In genomic region chr7:73737491-73738219, GRCh38 we compare ENCODE assay signal across 8 cellular contexts. TPM values are rescaled to one million over a fixed set of nuclear protein-coding genes. Genes with fewer than 3 reads are reported as not detected.
DNase-seq lines count a peak whose midpoint lies in the region; ATAC-seq, FAIRE-seq and TF ChIP-seq lines count a peak whose summit lies in the region.

No MANE protein-coding gene starts in this region.

- no peak for TF ChIP-seq POLR2A in adrenal gland (IDR thresholded peaks at IDR 0.05)
- no peak for TF ChIP-seq POLR2A in HepG2 (IDR thresholded peaks at IDR 0.05; ENCODE audit: insufficient read depth in 1 of 2, low read depth in 2 of 2, low read length in 2 of 2)

- peaks cover 0 to 7% of the 10 kb centered on the region in 2 donors for H3K36me3 ChIP-seq in adrenal gland (replicated peaks in 1 of 2)
- H3K36me3 ChIP-seq in HepG2 (replicated peaks in 1 of 2; ENCODE audit: control insufficient read depth in 1 of 2, insufficient read depth in 2 of 2, low read length in 2 of 2): peaks cover 0 to 9% of the 10 kb centered on the region in 2 experiments; a peak in 1 of 5 replicates
- peaks cover 11% of the 10 kb centered on the region for H3K36me3 ChIP-seq in thymus (ENCODE audit: control insufficient read depth, insufficient read depth)

- no peaks in the 10 kb centered on the region for H3K36me3 Mint-ChIP-seq in activated T-cell treated with anti-CD3 and anti-CD28 coated beads, Interleukin-2, amount 50 U/mL, for 4 hours (ENCODE audit: insufficient read depth)

- no TSS peak for BruUV-seq in HepG2 (replicated peaks; lab: Mats Ljungman, UMichigan)

- intact Hi-C loops in adrenal gland (cut with DNase I): no loop called here
- intact Hi-C loops in HepG2 (cut with micrococcal nuclease; ENCODE audit: unreplicated experiment): no loop called here

- H3K4me2 ChIP-seq in HepG2 (ENCODE audit: low read depth, low read length): peak overlapping the region; percentile 91

- DNase-seq in activated T-cell treated with anti-CD3 and anti-CD28 coated beads, Interleukin-2, amount 50 U/mL, for 4 hours: no peak
- DNase-seq in activated T-cell treated with anti-CD3 and anti-CD28 coated beads for 4 hours (no peak), adrenal gland (peak in 1 of 7 donors; percentile 18), HepG2 (ENCODE audit: low spot score) (no peak)

- no peak for TF ChIP-seq RAD21 in HepG2 (CRISPR knock-in tag; IDR thresholded peaks at IDR 0.05)

- H3K9me3 ChIP-seq in adrenal gland (replicated peaks in 1 of 3) (no peaks in the 10 kb centered on the region), HepG2 (ENCODE audit: low read length) (no peaks in the 10 kb centered on the region), thymus (ENCODE audit: control insufficient read depth) (no peaks in the 10 kb centered on the region)

- H3K4me3 ChIP-seq in adrenal gland: peak overlapping the region in 3 of 4 donors; percentile 63 to 78 (median 75)
- peak overlapping the region; percentile 77 to 97 (median 92); a peak in 5 of 6 replicates for H3K4me3 ChIP-seq in HepG2 (replicated peaks in 1 of 3; ENCODE audit: insufficient read depth in 1 of 3, low read depth in 2 of 3, low read length in 3 of 3)
- H3K4me3 ChIP-seq in thymus (ENCODE audit: low read length): peak overlapping the region; percentile 88

- CTCF ChIA-PET in HepG2 (lab: Yijun Ruan, JAX; ENCODE audit: low intra/inter-chr PET ratio, low total read pairs): no interaction called here

- peaks cover 15% of the 10 kb centered on the region for H3K4me1 Mint-ChIP-seq in activated T-cell treated with anti-CD3 and anti-CD28 coated beads, Interleukin-2, amount 50 U/mL, for 4 hours (ENCODE audit: low read depth)

- peak overlapping the region; percentile 92 for H3K4me3 Mint-ChIP-seq in activated T-cell treated with anti-CD3 and anti-CD28 coated beads, Interleukin-2, amount 50 U/mL, for 4 hours

- in situ Hi-C loops in HepG2 (cut with HindIII; ENCODE audit: extremely low pct_ligation_motif_present, low pct_unique_long_range_greater_than_20kb): no loop called here

- TF ChIP-seq CTCF in adrenal gland (IDR thresholded peaks at IDR 0.05) (no peak), HepG2 (CRISPR knock-in tag; IDR thresholded peaks at IDR 0.05) (no peak)

- peak overlapping the region; percentile 73; the same call in 1 of the 2 replicates for H3K9ac ChIP-seq in HepG2 (ENCODE audit: insufficient read depth, low read depth, low read length)

- no peaks in the 10 kb centered on the region for H3K9me3 Mint-ChIP-seq in activated T-cell treated with anti-CD3 and anti-CD28 coated beads, Interleukin-2, amount 50 U/mL, for 4 hours

- H3K4me1 ChIP-seq in adrenal gland (replicated peaks in 1 of 2): peaks cover 7 to 8% of the 10 kb centered on the region in 2 donors
- H3K4me1 ChIP-seq in HepG2 (ENCODE audit: insufficient read depth, low read length): peaks cover 32% of the 10 kb centered on the region
- peaks cover 13% of the 10 kb centered on the region for H3K4me1 ChIP-seq in thymus (ENCODE audit: control insufficient read depth, insufficient read depth, low read length)

- peak overlapping the region in 2 of 5 donors; percentile 72 to 84 for H3K27ac ChIP-seq in adrenal gland
- no peak overlapping the region for H3K27ac ChIP-seq in HepG2 (ENCODE audit: extremely low read length, insufficient read depth, low read length)
- no peak overlapping the region for H3K27ac ChIP-seq in thymus (ENCODE audit: low read depth)

- no peak for ATAC-seq in activated T-cell treated with anti-CD3 and anti-CD28 coated beads, Interleukin-2, amount 50 U/mL, for 4 hours
- ATAC-seq in HepG2 (no peak), HG03097 (IDR thresholded peaks at IDR 0.05; ENCODE audit: low FRiP score, unreplicated experiment) (no peak), GM21423 (IDR thresholded peaks at IDR 0.05; ENCODE audit: unreplicated experiment) (no peak), HG03175 (IDR thresholded peaks at IDR 0.05; ENCODE audit: unreplicated experiment) (no peak)

- H4K20me1 ChIP-seq in HepG2 (ENCODE audit: insufficient read depth, low read length): no peaks in the 10 kb centered on the region

- no peaks in the 10 kb centered on the region for H3K79me2 ChIP-seq in HepG2 (ENCODE audit: insufficient read depth, low read length)

- H3K27me3 Mint-ChIP-seq in activated T-cell treated with anti-CD3 and anti-CD28 coated beads, Interleukin-2, amount 50 U/mL, for 4 hours (ENCODE audit: low read depth): no peaks in the 10 kb centered on the region

- H3K27me3 ChIP-seq in adrenal gland (no peaks in the 10 kb centered on the region), HepG2 (ENCODE audit: control insufficient read depth in 1 of 2, insufficient read depth in 2 of 2, low read length in 2 of 2) (no peaks in the 10 kb centered on the region), thymus (ENCODE audit: control insufficient read depth, insufficient read depth) (no peaks in the 10 kb centered on the region)

- POLR2A ChIA-PET in HepG2 (lab: Yijun Ruan, JAX): interaction anchor here (0.6 to 1.7 kb wide), 6 partner anchors 9 to 270 kb away, joined by 3 to 6 read pairs (median 4); partner anchors contain the start of gene MLXIPL

- H2AFZ ChIP-seq in HepG2 (ENCODE audit: low read length): no peak overlapping the region

- no peak for FAIRE-seq in HepG2 (lab: Jason Lieb, UNC)

- TF ChIP-seq EP300 in HepG2 (IDR thresholded peaks at IDR 0.05; ENCODE audit: low read depth in 2 of 2, low read length in 2 of 2) (no peak), HepG2 (CRISPR knock-in tag; IDR thresholded peaks at IDR 0.05; ENCODE audit: borderline replicate concordance) (no peak)

- 72 to 80% (median 75%) methylated on average over 13 to 17 of the region's 17 CpGs for WGBS in adrenal gland, 4 donors
- WGBS in HepG2 (ENCODE audit: low lambda C conversion rate): 48% methylated on average over 6 of the region's 17 CpGs
- 84% methylated on average over 17 of the region's 17 CpGs for WGBS in thymus

RNA-seq across cellular contexts. Expression of gene ABHD11, which starts 0.9 kb away (rescaled TPM):
- 10 to 100 TPM; 20.6 to 26.4 (median 21.0) TPM for total RNA-seq in activated T-cell treated with anti-CD3 and anti-CD28 coated beads, Interleukin-2, amount 50 U/mL, for 4 hours
- total RNA-seq in adrenal gland: 10 to 100 TPM; 13.0 to 20.5 (median 18.2) TPM
- polyA plus RNA-seq in adrenal gland: 10 to 100 TPM; 15.4 to 41.6 (median 39.2) TPM
- 6.4 and 7.0 TPM in 2 replicates for total RNA-seq in HepG2 (2016; rRNA removed; fragmentation: Illumina TruSeq; extraction: Trizol)
- total RNA-seq in HepG2 (2016; cell fraction: cytosol; rRNA removed; fragmentation: Illumina TruSeq; extraction: Trizol; ENCODE audit: low read depth): 2.5 and 2.8 TPM in 2 replicates
- total RNA-seq in HepG2 (2016; cell fraction: insoluble cytoplasmic fraction; rRNA removed; fragmentation: Illumina TruSeq; extraction: Trizol): 6.2 and 6.4 TPM in 2 replicates
- total RNA-seq in HepG2 (2016; cell fraction: membrane; rRNA removed; fragmentation: Illumina TruSeq; extraction: Trizol): 3.3 and 3.6 TPM in 2 replicates
- total RNA-seq in HepG2 (2016; cell fraction: nucleus; rRNA removed; fragmentation: Illumina TruSeq; extraction: Trizol): 4.1 and 4.7 TPM in 2 replicates
- polyA plus RNA-seq in HepG2 (2011; rRNA removed): 7.1 and 8.1 TPM in 2 replicates
- 3.7 and 7.1 TPM in 2 replicates for polyA plus RNA-seq in HepG2 (2011; cell fraction: cytosol; rRNA removed)
- 10.5 and 11.1 TPM in 2 replicates for polyA plus RNA-seq in HepG2 (2011; cell fraction: nucleus; rRNA removed)
- 2.0 and 3.1 TPM in 2 replicates for polyA plus RNA-seq in HepG2 (2012)
- 1.7 and 1.9 TPM in 2 replicates for polyA plus RNA-seq in HepG2 (2016; cell fraction: cytosol; fragmentation: Illumina TruSeq; extraction: Trizol; ENCODE audit: low read depth)
- polyA plus RNA-seq in HepG2 (2016; cell fraction: insoluble cytoplasmic fraction; fragmentation: Illumina TruSeq; extraction: Trizol; ENCODE audit: low read depth): 7.3 and 7.9 TPM in 2 replicates
- 1.8 and 2.3 TPM in 2 replicates for polyA plus RNA-seq in HepG2 (2016; cell fraction: membrane; fragmentation: Illumina TruSeq; extraction: Trizol; ENCODE audit: low read depth)
- polyA plus RNA-seq in HepG2 (2016; cell fraction: nucleus; fragmentation: Illumina TruSeq; extraction: Trizol; ENCODE audit: insufficient read depth, low read depth): 8.1 and 14.0 TPM in 2 replicates
- 8.6 and 26.6 TPM in 2 replicates for polyA minus RNA-seq in HepG2 (2011; rRNA and poly(A)+ RNA removed; ENCODE audit: low replicate concordance)
- polyA minus RNA-seq in HepG2 (2011; cell fraction: cytosol; rRNA and poly(A)+ RNA removed): 0.89 and 2.6 TPM in 2 replicates
- 6.2 and 11.3 TPM in 2 replicates for polyA minus RNA-seq in HepG2 (2011; cell fraction: nucleus; rRNA and poly(A)+ RNA removed)
- polyA plus RNA-seq in thymus: 22.8 TPM

RNA-seq across cellular contexts. Expression of gene STX1A, which starts 18.2 kb away (rescaled TPM):
- 10 to 100 TPM; 23.0 to 25.0 (median 24.7) TPM for total RNA-seq in activated T-cell treated with anti-CD3 and anti-CD28 coated beads, Interleukin-2, amount 50 U/mL, for 4 hours
- 1 to 10 TPM in 7 of 8 donors, under 1 TPM in 1; 0.52 to 8.0 (median 4.2) TPM for total RNA-seq in adrenal gland
- polyA plus RNA-seq in adrenal gland: 10 to 100 TPM in 1 of 3 donors, 1 to 10 TPM in 2; 5.3 to 28.1 (median 7.2) TPM
- 2.9 and 6.1 TPM in 2 replicates for total RNA-seq in HepG2 (2016; rRNA removed; fragmentation: Illumina TruSeq; extraction: Trizol)
- 1.3 and 1.8 TPM in 2 replicates for total RNA-seq in HepG2 (2016; cell fraction: cytosol; rRNA removed; fragmentation: Illumina TruSeq; extraction: Trizol; ENCODE audit: low read depth)
- total RNA-seq in HepG2 (2016; cell fraction: insoluble cytoplasmic fraction; rRNA removed; fragmentation: Illumina TruSeq; extraction: Trizol): 3.3 and 5.7 TPM in 2 replicates
- 2.4 and 4.1 TPM in 2 replicates for total RNA-seq in HepG2 (2016; cell fraction: membrane; rRNA removed; fragmentation: Illumina TruSeq; extraction: Trizol)
- total RNA-seq in HepG2 (2016; cell fraction: nucleus; rRNA removed; fragmentation: Illumina TruSeq; extraction: Trizol): 6.6 and 10.3 TPM in 2 replicates
- 12.2 and 14.8 TPM in 2 replicates for polyA plus RNA-seq in HepG2 (2011; rRNA removed)
- 5.3 and 6.0 TPM in 2 replicates for polyA plus RNA-seq in HepG2 (2011; cell fraction: cytosol; rRNA removed)
- 75.2 and 75.4 TPM in 2 replicates for polyA plus RNA-seq in HepG2 (2011; cell fraction: nucleus; rRNA removed)
- polyA plus RNA-seq in HepG2 (2012): 8.5 and 18.8 TPM in 2 replicates
- 0.94 and 1.4 TPM in 2 replicates for polyA plus RNA-seq in HepG2 (2016; cell fraction: cytosol; fragmentation: Illumina TruSeq; extraction: Trizol; ENCODE audit: low read depth)
- polyA plus RNA-seq in HepG2 (2016; cell fraction: insoluble cytoplasmic fraction; fragmentation: Illumina TruSeq; extraction: Trizol; ENCODE audit: low read depth): 3.1 and 4.5 TPM in 2 replicates
- 2.3 and 2.5 TPM in 2 replicates for polyA plus RNA-seq in HepG2 (2016; cell fraction: membrane; fragmentation: Illumina TruSeq; extraction: Trizol; ENCODE audit: low read depth)
- polyA plus RNA-seq in HepG2 (2016; cell fraction: nucleus; fragmentation: Illumina TruSeq; extraction: Trizol; ENCODE audit: insufficient read depth, low read depth): 26.8 and 37.4 TPM in 2 replicates
- 5.2 and 10.7 TPM in 2 replicates for polyA minus RNA-seq in HepG2 (2011; rRNA and poly(A)+ RNA removed; ENCODE audit: low replicate concordance)
- 1.7 and 3.1 TPM in 2 replicates for polyA minus RNA-seq in HepG2 (2011; cell fraction: cytosol; rRNA and poly(A)+ RNA removed)
- polyA minus RNA-seq in HepG2 (2011; cell fraction: nucleus; rRNA and poly(A)+ RNA removed): 12.8 and 13.4 TPM in 2 replicates
- 5.4 TPM for polyA plus RNA-seq in thymus

RNA-seq across cellular contexts. Expression of gene CLDN3, which starts 32.4 kb away (rescaled TPM):
- total RNA-seq in activated T-cell treated with anti-CD3 and anti-CD28 coated beads, Interleukin-2, amount 50 U/mL, for 4 hours: under 1 TPM; 0.16 to 0.23 (median 0.22) TPM
- total RNA-seq in adrenal gland: under 1 TPM in 4 of 8 donors, not detected in 4; 0.22 to 0.72 (median 0.42) TPM
- under 1 TPM in 2 of 3 donors, not detected in 1; 0.24 to 0.40 TPM for polyA plus RNA-seq in adrenal gland
- 0.31 TPM in 1 of 2 replicates, not detected in the other for total RNA-seq in HepG2 (2016; rRNA removed; fragmentation: Illumina TruSeq; extraction: Trizol)
- total RNA-seq in HepG2 (2016; cell fraction: cytosol; rRNA removed; fragmentation: Illumina TruSeq; extraction: Trizol; ENCODE audit: low read depth): 0.40 TPM in 1 of 2 replicates, not detected in the other
- 0.32 TPM in 1 of 2 replicates, not detected in the other for total RNA-seq in HepG2 (2016; cell fraction: insoluble cytoplasmic fraction; rRNA removed; fragmentation: Illumina TruSeq; extraction: Trizol)
- total RNA-seq in HepG2 (2016; cell fraction: membrane; rRNA removed; fragmentation: Illumina TruSeq; extraction: Trizol): 0.19 TPM in 1 of 2 replicates, not detected in the other
- 0.40 and 0.50 TPM in 2 replicates for total RNA-seq in HepG2 (2016; cell fraction: nucleus; rRNA removed; fragmentation: Illumina TruSeq; extraction: Trizol)
- 0.51 and 0.59 TPM in 2 replicates for polyA plus RNA-seq in HepG2 (2011; rRNA removed)
- polyA plus RNA-seq in HepG2 (2011; cell fraction: cytosol; rRNA removed): 0.59 and 1.2 TPM in 2 replicates
- 0.71 and 1.2 TPM in 2 replicates for polyA plus RNA-seq in HepG2 (2011; cell fraction: nucleus; rRNA removed)
- 1.0 and 1.2 TPM in 2 replicates for polyA plus RNA-seq in HepG2 (2012)
- 0.24 and 0.34 TPM in 2 replicates for polyA plus RNA-seq in HepG2 (2016; cell fraction: cytosol; fragmentation: Illumina TruSeq; extraction: Trizol; ENCODE audit: low read depth)
- polyA plus RNA-seq in HepG2 (2016; cell fraction: insoluble cytoplasmic fraction; fragmentation: Illumina TruSeq; extraction: Trizol; ENCODE audit: low read depth): 0.24 and 0.32 TPM in 2 replicates
- 0.38 and 0.39 TPM in 2 replicates for polyA plus RNA-seq in HepG2 (2016; cell fraction: membrane; fragmentation: Illumina TruSeq; extraction: Trizol; ENCODE audit: low read depth)
- polyA plus RNA-seq in HepG2 (2016; cell fraction: nucleus; fragmentation: Illumina TruSeq; extraction: Trizol; ENCODE audit: insufficient read depth, low read depth): 0.49 and 1.4 TPM in 2 replicates
- polyA minus RNA-seq in HepG2 (2011; rRNA and poly(A)+ RNA removed; ENCODE audit: low replicate concordance): 0.26 and 0.98 TPM in 2 replicates
- 0.49 and 1.1 TPM in 2 replicates for polyA minus RNA-seq in HepG2 (2011; cell fraction: cytosol; rRNA and poly(A)+ RNA removed)
- not detected in 2 replicates for polyA minus RNA-seq in HepG2 (2011; cell fraction: nucleus; rRNA and poly(A)+ RNA removed)
- 20.9 TPM for polyA plus RNA-seq in thymus

RNA-seq across cellular contexts. Expression of gene BUD23, which starts 54.3 kb away (rescaled TPM):
- total RNA-seq in activated T-cell treated with anti-CD3 and anti-CD28 coated beads, Interleukin-2, amount 50 U/mL, for 4 hours: 100 to 1,000 TPM; 166 to 197 (median 178) TPM
- total RNA-seq in adrenal gland: 10 to 100 TPM; 34.7 to 69.4 (median 61.1) TPM
- 100 to 1,000 TPM in 2 of 3 donors, 10 to 100 TPM in 1; 79.5 to 123 (median 115) TPM for polyA plus RNA-seq in adrenal gland
- total RNA-seq in HepG2 (2016; rRNA removed; fragmentation: Illumina TruSeq; extraction: Trizol): 37.5 and 47.5 TPM in 2 replicates
- 25.0 and 27.0 TPM in 2 replicates for total RNA-seq in HepG2 (2016; cell fraction: cytosol; rRNA removed; fragmentation: Illumina TruSeq; extraction: Trizol; ENCODE audit: low read depth)
- total RNA-seq in HepG2 (2016; cell fraction: insoluble cytoplasmic fraction; rRNA removed; fragmentation: Illumina TruSeq; extraction: Trizol): 37.7 and 52.7 TPM in 2 replicates
- total RNA-seq in HepG2 (2016; cell fraction: membrane; rRNA removed; fragmentation: Illumina TruSeq; extraction: Trizol): 22.7 and 27.6 TPM in 2 replicates
- total RNA-seq in HepG2 (2016; cell fraction: nucleus; rRNA removed; fragmentation: Illumina TruSeq; extraction: Trizol): 36.5 and 38.0 TPM in 2 replicates
- 50.3 and 54.5 TPM in 2 replicates for polyA plus RNA-seq in HepG2 (2011; rRNA removed)
- polyA plus RNA-seq in HepG2 (2011; cell fraction: cytosol; rRNA removed): 57.5 and 59.3 TPM in 2 replicates
- 61.1 and 71.4 TPM in 2 replicates for polyA plus RNA-seq in HepG2 (2011; cell fraction: nucleus; rRNA removed)
- polyA plus RNA-seq in HepG2 (2012): 39.8 and 49.3 TPM in 2 replicates
- polyA plus RNA-seq in HepG2 (2016; cell fraction: cytosol; fragmentation: Illumina TruSeq; extraction: Trizol; ENCODE audit: low read depth): 23.2 and 24.2 TPM in 2 replicates
- 54.9 and 56.3 TPM in 2 replicates for polyA plus RNA-seq in HepG2 (2016; cell fraction: insoluble cytoplasmic fraction; fragmentation: Illumina TruSeq; extraction: Trizol; ENCODE audit: low read depth)
- polyA plus RNA-seq in HepG2 (2016; cell fraction: membrane; fragmentation: Illumina TruSeq; extraction: Trizol; ENCODE audit: low read depth): 27.2 and 30.8 TPM in 2 replicates
- polyA plus RNA-seq in HepG2 (2016; cell fraction: nucleus; fragmentation: Illumina TruSeq; extraction: Trizol; ENCODE audit: insufficient read depth, low read depth): 97.8 and 98.1 TPM in 2 replicates
- 20.0 and 77.8 TPM in 2 replicates for polyA minus RNA-seq in HepG2 (2011; rRNA and poly(A)+ RNA removed; ENCODE audit: low replicate concordance)
- polyA minus RNA-seq in HepG2 (2011; cell fraction: cytosol; rRNA and poly(A)+ RNA removed): 9.4 and 16.6 TPM in 2 replicates
- 14.7 and 15.2 TPM in 2 replicates for polyA minus RNA-seq in HepG2 (2011; cell fraction: nucleus; rRNA and poly(A)+ RNA removed)
- polyA plus RNA-seq in thymus: 71.0 TPM

RNA-seq across cellular contexts. Expression of gene DNAJC30, which starts 54.4 kb away (rescaled TPM):
- total RNA-seq in activated T-cell treated with anti-CD3 and anti-CD28 coated beads, Interleukin-2, amount 50 U/mL, for 4 hours: 10 to 100 TPM; 11.9 to 12.7 (median 12.0) TPM
- total RNA-seq in adrenal gland: 10 to 100 TPM in 7 of 8 donors, 1 to 10 TPM in 1; 9.0 to 28.2 (median 18.3) TPM
- 10 to 100 TPM in 2 of 3 donors, 1 to 10 TPM in 1; 9.9 to 14.8 (median 13.9) TPM for polyA plus RNA-seq in adrenal gland
- total RNA-seq in HepG2 (2016; rRNA removed; fragmentation: Illumina TruSeq; extraction: Trizol): 3.0 and 3.3 TPM in 2 replicates
- total RNA-seq in HepG2 (2016; cell fraction: cytosol; rRNA removed; fragmentation: Illumina TruSeq; extraction: Trizol; ENCODE audit: low read depth): 1.3 TPM in 2 replicates
- total RNA-seq in HepG2 (2016; cell fraction: insoluble cytoplasmic fraction; rRNA removed; fragmentation: Illumina TruSeq; extraction: Trizol): 2.7 and 3.2 TPM in 2 replicates
- total RNA-seq in HepG2 (2016; cell fraction: membrane; rRNA removed; fragmentation: Illumina TruSeq; extraction: Trizol): 2.5 and 2.7 TPM in 2 replicates
- total RNA-seq in HepG2 (2016; cell fraction: nucleus; rRNA removed; fragmentation: Illumina TruSeq; extraction: Trizol): 2.6 and 2.8 TPM in 2 replicates
- 3.5 and 3.8 TPM in 2 replicates for polyA plus RNA-seq in HepG2 (2011; rRNA removed)
- 3.7 and 5.6 TPM in 2 replicates for polyA plus RNA-seq in HepG2 (2011; cell fraction: cytosol; rRNA removed)
- polyA plus RNA-seq in HepG2 (2011; cell fraction: nucleus; rRNA removed): 3.5 and 4.4 TPM in 2 replicates
- polyA plus RNA-seq in HepG2 (2012): 2.0 and 4.5 TPM in 2 replicates
- 1.9 and 2.1 TPM in 2 replicates for polyA plus RNA-seq in HepG2 (2016; cell fraction: cytosol; fragmentation: Illumina TruSeq; extraction: Trizol; ENCODE audit: low read depth)
- polyA plus RNA-seq in HepG2 (2016; cell fraction: insoluble cytoplasmic fraction; fragmentation: Illumina TruSeq; extraction: Trizol; ENCODE audit: low read depth): 7.7 and 7.8 TPM in 2 replicates
- 3.1 and 3.6 TPM in 2 replicates for polyA plus RNA-seq in HepG2 (2016; cell fraction: membrane; fragmentation: Illumina TruSeq; extraction: Trizol; ENCODE audit: low read depth)
- polyA plus RNA-seq in HepG2 (2016; cell fraction: nucleus; fragmentation: Illumina TruSeq; extraction: Trizol; ENCODE audit: insufficient read depth, low read depth): 5.6 and 6.4 TPM in 2 replicates
- polyA minus RNA-seq in HepG2 (2011; rRNA and poly(A)+ RNA removed; ENCODE audit: low replicate concordance): 8.4 and 10.1 TPM in 2 replicates
- polyA minus RNA-seq in HepG2 (2011; cell fraction: cytosol; rRNA and poly(A)+ RNA removed): 2.0 and 3.3 TPM in 2 replicates
- 7.7 and 9.3 TPM in 2 replicates for polyA minus RNA-seq in HepG2 (2011; cell fraction: nucleus; rRNA and poly(A)+ RNA removed)
- polyA plus RNA-seq in thymus: 8.0 TPM
